Comparison of ENCODE assay signal across 3 cellular contexts in the genomic region with DNA sequence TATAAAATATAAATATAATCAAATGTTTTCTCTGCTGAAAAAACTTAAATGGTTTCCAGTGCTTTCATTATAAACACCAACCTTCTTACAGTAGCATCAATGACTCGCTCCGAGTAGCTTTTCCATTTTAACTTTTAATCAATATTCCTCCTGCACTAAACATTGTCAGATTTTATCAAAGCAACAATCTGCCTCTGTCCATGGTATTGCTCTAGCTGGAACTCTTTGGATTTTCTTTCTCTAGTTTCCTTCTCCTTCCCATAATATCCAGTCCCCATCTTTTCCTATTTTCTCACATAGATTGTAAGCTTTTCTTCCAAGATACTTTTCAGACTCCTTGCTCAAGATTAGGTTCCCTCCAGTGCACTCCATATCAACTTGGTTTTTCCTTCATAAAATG.
TF ChIP-seq lines count a peak whose summit lies in the region.

No MANE protein-coding gene starts in this region.

TF ChIP-seq in A549, 52 proteins besides CTCF, POLR2A, EP300 and RAD21:
- TF ChIP-seq, protein P1, sequence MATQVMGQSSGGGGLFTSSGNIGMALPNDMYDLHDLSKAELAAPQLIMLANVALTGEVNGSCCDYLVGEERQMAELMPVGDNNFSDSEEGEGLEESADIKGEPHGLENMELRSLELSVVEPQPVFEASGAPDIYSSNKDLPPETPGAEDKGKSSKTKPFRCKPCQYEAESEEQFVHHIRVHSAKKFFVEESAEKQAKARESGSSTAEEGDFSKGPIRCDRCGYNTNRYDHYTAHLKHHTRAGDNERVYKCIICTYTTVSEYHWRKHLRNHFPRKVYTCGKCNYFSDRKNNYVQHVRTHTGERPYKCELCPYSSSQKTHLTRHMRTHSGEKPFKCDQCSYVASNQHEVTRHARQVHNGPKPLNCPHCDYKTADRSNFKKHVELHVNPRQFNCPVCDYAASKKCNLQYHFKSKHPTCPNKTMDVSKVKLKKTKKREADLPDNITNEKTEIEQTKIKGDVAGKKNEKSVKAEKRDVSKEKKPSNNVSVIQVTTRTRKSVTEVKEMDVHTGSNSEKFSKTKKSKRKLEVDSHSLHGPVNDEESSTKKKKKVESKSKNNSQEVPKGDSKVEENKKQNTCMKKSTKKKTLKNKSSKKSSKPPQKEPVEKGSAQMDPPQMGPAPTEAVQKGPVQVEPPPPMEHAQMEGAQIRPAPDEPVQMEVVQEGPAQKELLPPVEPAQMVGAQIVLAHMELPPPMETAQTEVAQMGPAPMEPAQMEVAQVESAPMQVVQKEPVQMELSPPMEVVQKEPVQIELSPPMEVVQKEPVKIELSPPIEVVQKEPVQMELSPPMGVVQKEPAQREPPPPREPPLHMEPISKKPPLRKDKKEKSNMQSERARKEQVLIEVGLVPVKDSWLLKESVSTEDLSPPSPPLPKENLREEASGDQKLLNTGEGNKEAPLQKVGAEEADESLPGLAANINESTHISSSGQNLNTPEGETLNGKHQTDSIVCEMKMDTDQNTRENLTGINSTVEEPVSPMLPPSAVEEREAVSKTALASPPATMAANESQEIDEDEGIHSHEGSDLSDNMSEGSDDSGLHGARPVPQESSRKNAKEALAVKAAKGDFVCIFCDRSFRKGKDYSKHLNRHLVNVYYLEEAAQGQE (IDR thresholded peaks at IDR 0.05) = peak; percentile 58; the same call in 1 of the 2 replicates
- no peak for TF ChIP-seq JUN (IDR thresholded peaks at IDR 0.05)

TF ChIP-seq in GM23338, 12 proteins besides CTCF, POLR2A, EP300 and RAD21:
- TF ChIP-seq, protein P2, sequence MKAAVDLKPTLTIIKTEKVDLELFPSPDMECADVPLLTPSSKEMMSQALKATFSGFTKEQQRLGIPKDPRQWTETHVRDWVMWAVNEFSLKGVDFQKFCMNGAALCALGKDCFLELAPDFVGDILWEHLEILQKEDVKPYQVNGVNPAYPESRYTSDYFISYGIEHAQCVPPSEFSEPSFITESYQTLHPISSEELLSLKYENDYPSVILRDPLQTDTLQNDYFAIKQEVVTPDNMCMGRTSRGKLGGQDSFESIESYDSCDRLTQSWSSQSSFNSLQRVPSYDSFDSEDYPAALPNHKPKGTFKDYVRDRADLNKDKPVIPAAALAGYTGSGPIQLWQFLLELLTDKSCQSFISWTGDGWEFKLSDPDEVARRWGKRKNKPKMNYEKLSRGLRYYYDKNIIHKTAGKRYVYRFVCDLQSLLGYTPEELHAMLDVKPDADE (IDR thresholded peaks at IDR 0.05) = no peak
- TF ChIP-seq, protein P1 (IDR thresholded peaks at IDR 0.05; ENCODE audit: unreplicated experiment) = peak; percentile 64

TF ChIP-seq in GM12878, 131 proteins besides CTCF, POLR2A, EP300 and RAD21 (continued from another document):
- TF ChIP-seq, protein P1 (IDR thresholded peaks at IDR 0.05; ENCODE audit: low read depth, low read length) = peak; percentile 30; the same call in 1 of the 2 replicates
- no peak for TF ChIP-seq TARDBP (IDR thresholded peaks at IDR 0.05; ENCODE audit: borderline replicate concordance)
- TF ChIP-seq SP1 (IDR thresholded peaks at IDR 0.05; ENCODE audit: low read depth, low read length) = no peak
- no peak for TF ChIP-seq MTA3 (IDR thresholded peaks at IDR 0.05; ENCODE audit: borderline replicate concordance, low read length)
- TF ChIP-seq ZBED1 (IDR thresholded peaks at IDR 0.05; ENCODE audit: borderline replicate concordance) = no peak
- no peak for TF ChIP-seq TCF3 (IDR thresholded peaks at IDR 0.05; ENCODE audit: borderline replicate concordance, insufficient read depth, low read depth, low read length)
- no peak for TF ChIP-seq HDAC6 (IDR thresholded peaks at IDR 0.05; ENCODE audit: unreplicated experiment)
- TF ChIP-seq, protein P3, sequence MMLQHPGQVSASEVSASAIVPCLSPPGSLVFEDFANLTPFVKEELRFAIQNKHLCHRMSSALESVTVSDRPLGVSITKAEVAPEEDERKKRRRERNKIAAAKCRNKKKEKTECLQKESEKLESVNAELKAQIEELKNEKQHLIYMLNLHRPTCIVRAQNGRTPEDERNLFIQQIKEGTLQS (IDR thresholded peaks at IDR 0.05; ENCODE audit: borderline replicate concordance, extremely low read depth, low read depth, low read length) = no peak
